1 cellular context compared by ENCODE assay signal in the genomic region with DNA sequence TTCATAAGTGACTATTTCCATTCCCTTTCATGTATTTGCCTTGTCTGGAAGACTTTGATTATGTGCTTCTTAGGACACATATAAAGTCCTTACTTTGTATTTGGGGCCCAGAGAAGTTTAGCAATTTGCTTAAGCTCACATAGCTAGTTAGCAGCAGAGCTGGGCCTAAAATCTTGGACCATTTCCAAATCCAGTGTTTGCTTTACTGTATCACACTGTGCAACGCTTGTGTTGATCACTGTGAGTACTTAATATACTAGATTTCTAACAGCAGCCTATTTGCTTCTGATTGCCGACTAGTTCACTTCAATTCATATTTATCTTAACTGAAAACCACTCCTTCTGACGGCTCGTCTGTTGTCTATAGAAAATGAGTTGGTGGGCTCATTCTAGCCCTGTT.
TF ChIP-seq lines count a peak whose summit lies in the region.

No MANE protein-coding gene starts in this region.

TF ChIP-seq in SK-N-SH, 30 proteins besides CTCF, POLR2A, EP300 and RAD21:
- TF ChIP-seq, protein P1, sequence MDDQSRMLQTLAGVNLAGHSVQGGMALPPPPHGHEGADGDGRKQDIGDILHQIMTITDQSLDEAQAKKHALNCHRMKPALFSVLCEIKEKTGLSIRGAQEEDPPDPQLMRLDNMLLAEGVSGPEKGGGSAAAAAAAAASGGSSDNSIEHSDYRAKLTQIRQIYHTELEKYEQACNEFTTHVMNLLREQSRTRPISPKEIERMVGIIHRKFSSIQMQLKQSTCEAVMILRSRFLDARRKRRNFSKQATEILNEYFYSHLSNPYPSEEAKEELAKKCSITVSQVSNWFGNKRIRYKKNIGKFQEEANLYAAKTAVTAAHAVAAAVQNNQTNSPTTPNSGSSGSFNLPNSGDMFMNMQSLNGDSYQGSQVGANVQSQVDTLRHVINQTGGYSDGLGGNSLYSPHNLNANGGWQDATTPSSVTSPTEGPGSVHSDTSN (IDR thresholded peaks at IDR 0.05): no peak
- TF ChIP-seq, protein P2, sequence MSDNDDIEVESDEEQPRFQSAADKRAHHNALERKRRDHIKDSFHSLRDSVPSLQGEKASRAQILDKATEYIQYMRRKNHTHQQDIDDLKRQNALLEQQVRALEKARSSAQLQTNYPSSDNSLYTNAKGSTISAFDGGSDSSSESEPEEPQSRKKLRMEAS (IDR thresholded peaks at IDR 0.05; ENCODE audit: low read depth): no peak
- no peak for TF ChIP-seq TEAD4 (IDR thresholded peaks at IDR 0.05; ENCODE audit: borderline replicate concordance, insufficient read depth)
- TF ChIP-seq RXRA (IDR thresholded peaks at IDR 0.05; ENCODE audit: borderline replicate concordance, low read depth): no peak
